ENCODE assay signal across 19 cellular contexts in genomic region chr10:34206078-34206477, GRCh38.
DNase-seq lines count a peak whose midpoint lies in the region; ATAC-seq, FAIRE-seq and TF ChIP-seq lines count a peak whose summit lies in the region.
"Had no signal": no experiment of that assay in that cellular context is flagged by ENCODE, and none has a peak within 500 bp of the region (broad histone marks: within the 10 kb centered on the region; RNA-seq: fewer than 3 reads in every experiment).

No MANE protein-coding gene starts in this region.

- no peak overlapping the region for H4K8ac ChIP-seq in H1 (ENCODE audit: extremely low read depth, insufficient read depth, low read length)

- no peaks in the 10 kb centered on the region for H3K23me2 ChIP-seq in H1 (ENCODE audit: low read depth, low read length)

- H3K27me3 ChIP-seq in BLaER1 treated with 17β-estradiol and CSF1 and Interleukin-3, amounts not matched to agents 10 nM and 100 nM = no peaks in the 10 kb centered on the region
- no peaks in the 10 kb centered on the region for H3K27me3 ChIP-seq in H1 (replicated peaks in 1 of 4; ENCODE audit: control insufficient read depth in 3 of 4, extremely low read depth in 1 of 4, insufficient read depth in 3 of 4, low read length in 3 of 4)
- H3K27me3 ChIP-seq: esophagus squamous epithelium, left lung had no signal

- no peak overlapping the region for H3K56ac ChIP-seq in H1 (replicated peaks; ENCODE audit: insufficient read length, low read depth, low read length)

- peak overlapping the region in 8 of 11 experiments; percentile 58 to 72 (median 66); a peak in 15 of 22 replicates for H3K27ac ChIP-seq in BLaER1 treated with 17β-estradiol and CSF1 and Interleukin-3, amounts not matched to agents 10 nM and 100 nM
- H3K27ac ChIP-seq in H1 (ENCODE audit: low read depth, low read length) = no peak overlapping the region
- H3K27ac ChIP-seq: esophagus squamous epithelium, left lung, parathyroid adenoma had no signal

- peaks cover 0 to 8% (median 0%) of the 10 kb centered on the region in 11 experiments; a peak in 3 of 22 replicates for H3K9me3 ChIP-seq in BLaER1 treated with 17β-estradiol and CSF1 and Interleukin-3, amounts not matched to agents 10 nM and 100 nM (replicated peaks in 1 of 11)
- H3K9me3 ChIP-seq in H1 (ENCODE audit: insufficient read depth in 2 of 2, low read depth in 1 of 2, low read length in 1 of 2) = peaks cover 0 to 6% of the 10 kb centered on the region in 2 experiments; a peak in 2 of 4 replicates
- H3K9me3 ChIP-seq: esophagus squamous epithelium, left lung had no signal

- no peak overlapping the region for H2AK5ac ChIP-seq in H1 (ENCODE audit: low read depth, low read length)

- no peak overlapping the region for H2BK15ac ChIP-seq in H1 (ENCODE audit: low read length)

- in situ Hi-C loops in GM13976 (cut with MboI; ENCODE audit: low sequenced_read_pairs, unreplicated experiment) = no loop called here

- 91% methylated on average over 4 of the region's 4 CpGs; no CpG with 5 or more reads in 1 of the 2 experiments for WGBS in H1 (ENCODE audit: extremely low coverage in 1 of 2, insufficient coverage in 1 of 2, insufficient read length in 1 of 2, insufficient replicate concordance in 2 of 2, low coverage in 1 of 2, low lambda C conversion rate in 2 of 2, missing lambda C conversion rate in 1 of 2), 2 experiments

- peak overlapping the region; percentile 66 to 83 (median 77) for H3K4me2 ChIP-seq in BLaER1 treated with 17β-estradiol and CSF1 and Interleukin-3, amounts not matched to agents 10 nM and 100 nM
- no peak overlapping the region for H3K4me2 ChIP-seq in H1 (ENCODE audit: insufficient read depth in 1 of 2, low read depth in 2 of 2, low read length in 2 of 2)

- H3K4ac ChIP-seq in H1 (replicated peaks; ENCODE audit: insufficient read length, low read depth, low read length) = no peak overlapping the region

- DNase-seq in GM13976 (ENCODE audit: low spot score) (no peak), H1 (ENCODE audit: low read depth in 1 of 2, low spot score in 2 of 2) (no peak), DMS79 (lab: John Stamatoyannopoulos, UW) (no peak), COLO668 (lab: John Stamatoyannopoulos, UW; ENCODE audit: unreplicated experiment) (no peak)
- DNase-seq: activated CD4-positive, alpha-beta T cell treated with anti-CD3 and anti-CD28 coated beads, Interleukin-2, amount 10 ng/mL, durations not matched to agents 7 days and 5 days; activated gamma-delta T cell treated with Interleukin-2 at 50 U/mL for 16 hours; amniotic stem cell; esophagus squamous epithelium; H7; left lung; NCI-H1417 treated with DMSO at 0.1 percent for 48 hours; NCI-H2227 treated with DMSO at 0.1 percent for 48 hours; RPMI8226 had no signal

- TF ChIP-seq CTCF in GM13976 (IDR thresholded peaks at IDR 0.05; ENCODE audit: borderline replicate concordance, control extremely low read depth, extremely low read depth, insufficient read depth, missing control alignments) = peak; percentile 1
- TF ChIP-seq CTCF in H1 (IDR thresholded peaks at IDR 0.05; ENCODE audit: control extremely low read depth in 1 of 3, insufficient read depth in 1 of 3, low read depth in 1 of 3, low read length in 3 of 3) = peak in 2 of 3 experiments; percentile 15 to 29; a peak in 2 of 4 replicates

- no peak overlapping the region for H2BK12ac ChIP-seq in H1 (ENCODE audit: low read depth, low read length)

- H2BK5ac ChIP-seq in H1 (ENCODE audit: low read depth, low read length) = no peak overlapping the region

- no peak overlapping the region for H4K91ac ChIP-seq in H1 (replicated peaks; ENCODE audit: insufficient read length, low read length)

- peaks cover 16 to 49% (median 41%) of the 10 kb centered on the region in 10 experiments for H3K4me1 ChIP-seq in BLaER1 treated with 17β-estradiol and CSF1 and Interleukin-3, amounts not matched to agents 10 nM and 100 nM
- peaks cover 0 to 3% (median under 1%) of the 10 kb centered on the region in 4 experiments; a peak in 3 of 7 replicates for H3K4me1 ChIP-seq in H1 (replicated peaks in 1 of 4; ENCODE audit: control insufficient read depth in 3 of 4, insufficient read depth in 4 of 4, low read length in 3 of 4)
- H3K4me1 ChIP-seq: left lung had no signal

- no peak overlapping the region for H3K18ac ChIP-seq in H1 (ENCODE audit: extremely low read depth, low read length)

- H3K36me3 ChIP-seq in BLaER1 treated with 17β-estradiol and CSF1 and Interleukin-3, amounts not matched to agents 10 nM and 100 nM = no peaks in the 10 kb centered on the region
- no peaks in the 10 kb centered on the region; a peak in 1 of 8 replicates for H3K36me3 ChIP-seq in H1 (ENCODE audit: control insufficient read depth in 2 of 4, insufficient read depth in 4 of 4, low read length in 3 of 4)
- H3K36me3 ChIP-seq: left lung had no signal

- no peak for TF ChIP-seq EP300 in H1 (IDR thresholded peaks at IDR 0.05; ENCODE audit: borderline replicate concordance in 1 of 2, low read depth in 2 of 2, low read length in 2 of 2)

- peak; percentile 27 to 37; a peak in 2 of 4 replicates for TF ChIP-seq RAD21 in H1 (IDR thresholded peaks at IDR 0.05 in 1 of 2, conservative IDR thresholded peaks at IDR 0.05 in 1 of 2; ENCODE audit: low read depth in 2 of 2, low read length in 2 of 2)

- H4K5ac ChIP-seq in H1 (ENCODE audit: insufficient read length, low read depth, low read length) = no peak overlapping the region

- peak overlapping the region in 4 of 11 experiments; percentile 12 to 43 (median 22); a peak in 5 of 22 replicates for H3K9ac ChIP-seq in BLaER1 treated with 17β-estradiol and CSF1 and Interleukin-3, amounts not matched to agents 10 nM and 100 nM
- no peak overlapping the region for H3K9ac ChIP-seq in H1 (replicated peaks in 1 of 4; ENCODE audit: extremely low read depth in 1 of 4, low read depth in 3 of 4, low read length in 3 of 4)
- H3K9ac ChIP-seq: parathyroid adenoma had no signal

- H2BK120ac ChIP-seq in H1 (replicated peaks; ENCODE audit: low read depth, low read length) = no peak overlapping the region

- CTCF ChIA-PET in H1 (lab: Charles Lee; ENCODE audit: partially characterized antibody) = interaction anchor here (1.0 to 1.5 kb wide), 3 partner anchors 10 to 97 kb away, joined by 3 to 6 read pairs (median 3); no protein-coding TSS in a partner anchor

- H3K4me3 ChIP-seq in BLaER1 treated with 17β-estradiol and CSF1 and Interleukin-3, amounts not matched to agents 10 nM and 100 nM = no peak overlapping the region; a peak in 2 of 20 replicates
- no peak overlapping the region for H3K4me3 ChIP-seq in H1 (ENCODE audit: extremely low read depth in 1 of 4, insufficient read depth in 2 of 4, low read depth in 3 of 4, low read length in 4 of 4)
- H3K4me3 ChIP-seq: esophagus squamous epithelium, left lung had no signal

- no peak for FAIRE-seq in H1 (lab: Jason Lieb, UNC)
- FAIRE-seq: TTC549 had no signal

- H3K14ac ChIP-seq in H1 (ENCODE audit: insufficient read length) = no peak overlapping the region

- no peaks in the 10 kb centered on the region for H3K79me2 ChIP-seq in H1 (ENCODE audit: control insufficient read depth in 1 of 2, insufficient read depth in 2 of 2, low read length in 2 of 2)
- H3K79me2 ChIP-seq: parathyroid adenoma had no signal

- POLR2A ChIA-PET in H1 (lab: Charles Lee; ENCODE audit: partially characterized antibody) = interaction anchor here (0.6 to 0.7 kb wide), 2 partner anchors 13 to 360 kb away, joined by 3 read pairs; no protein-coding TSS in a partner anchor

- ATAC-seq in HG03175 (IDR thresholded peaks at IDR 0.05; ENCODE audit: unreplicated experiment) (peak; percentile 57), HG02588 (IDR thresholded peaks at IDR 0.05; ENCODE audit: unreplicated experiment) (no peak), HG03342 (IDR thresholded peaks at IDR 0.05; ENCODE audit: unreplicated experiment) (no peak)

- no peak overlapping the region for H3K23ac ChIP-seq in H1 (ENCODE audit: insufficient read length)

- TF ChIP-seq POLR2A in H1 (IDR thresholded peaks at IDR 0.05; ENCODE audit: control extremely low read depth in 1 of 2, low read depth in 2 of 2, low read length in 2 of 2) = no peak

- no peaks in the 10 kb centered on the region for H3K79me1 ChIP-seq in H1 (ENCODE audit: low read depth, low read length)

- H2BK20ac ChIP-seq in H1 (ENCODE audit: low read length) = no peak overlapping the region

- H2AFZ ChIP-seq in H1 (ENCODE audit: low read length) = no peak overlapping the region
- H2AFZ ChIP-seq: parathyroid adenoma had no signal

- no peaks in the 10 kb centered on the region for H4K20me1 ChIP-seq in BLaER1 treated with 17β-estradiol and CSF1 and Interleukin-3, amounts not matched to agents 10 nM and 100 nM
- H4K20me1 ChIP-seq in H1 (replicated peaks in 1 of 2; ENCODE audit: control insufficient read depth in 1 of 2, insufficient read depth in 2 of 2, low read length in 2 of 2) = no peaks in the 10 kb centered on the region

TF ChIP-seq in H1, 55 proteins besides CTCF, POLR2A, EP300 and RAD21:
- TF ChIP-seq JUN (IDR thresholded peaks at IDR 0.05; ENCODE audit: low read depth, low read length) = no peak
- no peak for TF ChIP-seq CTBP2 (IDR thresholded peaks at IDR 0.05; ENCODE audit: borderline replicate concordance, insufficient read depth, insufficient read length, low read length)
TF ChIP-seq in H1: peak in this region for 0.

Comparison
In these comparisons a context has a peak if more than half of its experiments do, and no peak if none do; other contexts are left out.
1. H3K4me2 ChIP-seq: peak in BLaER1 treated with 17β-estradiol and CSF1 and Interleukin-3, amounts not matched to agents 10 nM and 100 nM (11 of 11); none in H1 (0 of 2).